ENCODE assay signal across 8 cellular contexts in the genomic region with DNA sequence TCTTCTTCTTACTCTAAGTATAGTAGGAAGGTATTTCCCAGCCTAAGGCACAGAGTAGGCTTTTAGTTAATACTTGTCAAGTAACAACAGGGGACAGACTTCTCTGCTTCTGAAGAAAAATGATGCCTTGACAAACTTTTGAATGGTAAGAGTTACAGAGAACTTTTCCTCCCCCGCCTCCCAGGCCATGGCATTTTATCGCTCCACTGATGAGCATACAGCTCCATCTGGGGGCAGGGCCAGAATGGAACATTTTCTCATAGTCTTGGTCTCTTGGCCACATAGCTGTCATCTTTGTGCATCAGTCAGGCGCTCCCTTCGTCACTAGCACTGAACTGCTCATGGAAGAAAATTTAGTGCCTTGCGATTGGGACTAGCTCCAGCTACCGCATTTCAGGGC.
DNase-seq lines count a peak whose midpoint lies in the region; ATAC-seq and TF ChIP-seq lines count a peak whose summit lies in the region.

No MANE protein-coding gene starts in this region.

- no peak for TF ChIP-seq POLR2A in sigmoid colon (IDR thresholded peaks at IDR 0.05)

- peak overlapping the region; percentile 45 for H3K27ac ChIP-seq in left ventricle myocardium inferior (replicated peaks)
- H3K27ac ChIP-seq in sigmoid colon = no peak overlapping the region

- H3K4me1 ChIP-seq in left ventricle myocardium inferior (peaks cover 38% of the 10 kb centered on the region), sigmoid colon (peaks cover 0 to 38% (median 15%) of the 10 kb centered on the region in 4 donors)

- TF ChIP-seq EP300 in sigmoid colon (IDR thresholded peaks at IDR 0.05) = no peak

- H3K36me3 ChIP-seq in left ventricle myocardium inferior = no peaks in the 10 kb centered on the region
- H3K36me3 ChIP-seq in sigmoid colon = no peaks in the 10 kb centered on the region

- DNase-seq in EH (ENCODE audit: low read depth) (peak; percentile 84), UCSD-AML1 (lab: John Stamatoyannopoulos, UW; ENCODE audit: unreplicated experiment) (peak; percentile 60), left ventricle myocardium inferior (peak; percentile 46), sigmoid colon (peak; percentile 66)

- H3K9me3 ChIP-seq in left ventricle myocardium inferior (replicated peaks) (no peaks in the 10 kb centered on the region), sigmoid colon (no peaks in the 10 kb centered on the region)

- WGBS in sigmoid colon, 2 donors = 55 to 80% methylated on average over 6 of the region's 6 CpGs

- intact Hi-C loops in left ventricle myocardium inferior (cut with micrococcal nuclease) (loop anchor here (10.0 kb wide), 1 partner anchor 1066 kb away; a partner anchor contains a TSS), sigmoid colon (cut with DNase I) (loop anchor here (2.0 kb wide), 1 partner anchor 1070 kb away; no protein-coding TSS in a partner anchor)

- peak; percentile 52 for ATAC-seq in HG03354 (IDR thresholded peaks at IDR 0.05; ENCODE audit: poor library complexity, severe bottlenecking, unreplicated experiment)
- no peak for ATAC-seq in HG03095 (IDR thresholded peaks at IDR 0.05; ENCODE audit: unreplicated experiment)
- ATAC-seq in HG02970 (IDR thresholded peaks at IDR 0.05; ENCODE audit: low FRiP score, unreplicated experiment) = no peak
- no peak for ATAC-seq in GM18909 (IDR thresholded peaks at IDR 0.05; ENCODE audit: poor library complexity, unreplicated experiment)

- no peaks in the 10 kb centered on the region for H3K27me3 ChIP-seq in left ventricle myocardium inferior (ENCODE audit: low read depth)
- H3K27me3 ChIP-seq in sigmoid colon = no peaks in the 10 kb centered on the region

- TF ChIP-seq CTCF in left ventricle myocardium inferior (IDR thresholded peaks at IDR 0.05; ENCODE audit: borderline replicate concordance) (peak; percentile 72), sigmoid colon (IDR thresholded peaks at IDR 0.05) (peak in 3 of 4 experiments; percentile 14 to 38 (median 23))

- no peak overlapping the region for H3K4me3 ChIP-seq in left ventricle myocardium inferior
- H3K4me3 ChIP-seq in sigmoid colon = no peak overlapping the region
